9 cellular contexts compared by ENCODE assay signal in genomic region chr1:40784141-40784770, GRCh38. TPM values are rescaled to one million over a fixed set of nuclear protein-coding genes. Genes with fewer than 3 reads are reported as not detected.
A peak's percentile ranks its signal among the peaks of the same experiment; 100 is the strongest.
DNase-seq lines count a peak whose midpoint lies in the region; ATAC-seq and TF ChIP-seq lines count a peak whose summit lies in the region.
"Had no signal": no experiment of that assay in that cellular context is flagged by ENCODE, and none has a peak within 500 bp of the region (broad histone marks: within the 10 kb centered on the region; RNA-seq: fewer than 3 reads in every experiment).

No MANE protein-coding gene starts in this region.

- H3K79me2 ChIP-seq in H9 (ENCODE audit: insufficient read depth, low read length) = no peaks in the 10 kb centered on the region

- no peak overlapping the region for H4K8ac ChIP-seq in H9 (replicated peaks; ENCODE audit: insufficient read length, low read depth, low read length)

- H3K9me3 Mint-ChIP-seq in H9 (no peaks in the 10 kb centered on the region), T-cell (no peaks in the 10 kb centered on the region), glutamatergic neuron (ENCODE audit: unreplicated experiment) (peaks cover 2% of the 10 kb centered on the region)

- POLR2A ChIA-PET in T-cell (lab: Charles Lee) = no interaction called here

- H3K36me3 Mint-ChIP-seq in H9 (ENCODE audit: insufficient read depth in 1 of 3, low read depth in 3 of 3) = no peaks in the 10 kb centered on the region; a peak in 1 of 7 replicates
- H3K36me3 Mint-ChIP-seq in T-cell = peaks cover 2% of the 10 kb centered on the region
- no peaks in the 10 kb centered on the region for H3K36me3 Mint-ChIP-seq in glutamatergic neuron (ENCODE audit: unreplicated experiment)

- H2BK12ac ChIP-seq in H9 (ENCODE audit: insufficient read length, low read depth, low read length) = no peak overlapping the region

- H3K56ac ChIP-seq in H9 (ENCODE audit: insufficient read length, low read depth, low read length) = no peak overlapping the region

- H3K23me2 ChIP-seq in H9 (ENCODE audit: insufficient read length, low read depth, low read length, poor library complexity, severe bottlenecking) = peaks cover 17% of the 10 kb centered on the region

- no peak overlapping the region for H3T11ph ChIP-seq in H9 (ENCODE audit: low read length)

- no peak overlapping the region for H3K4ac ChIP-seq in H9 (ENCODE audit: low read depth, low read length)

- no peaks in the 10 kb centered on the region for H3K9me3 ChIP-seq in H9 (ENCODE audit: control insufficient read depth, low read depth, low read length)
- no peaks in the 10 kb centered on the region for H3K9me3 ChIP-seq in skeletal muscle satellite cell (replicated peaks; ENCODE audit: low read length)

- H2BK5ac ChIP-seq in H9 (ENCODE audit: insufficient read length, low read length) = no peak overlapping the region

- H4K5ac ChIP-seq in H9 (ENCODE audit: insufficient read length, low read depth, low read length) = no peak overlapping the region

- H3K4me2 ChIP-seq in H9 (ENCODE audit: insufficient read depth, insufficient read length, low read length) = peak overlapping the region; percentile 43
- H3K4me2 ChIP-seq in skeletal muscle satellite cell (ENCODE audit: low read length) = peak overlapping the region; percentile 83

- no peak for DNase-seq in H9
- no peak for DNase-seq in T-cell
- DNase-seq in glutamatergic neuron = peak; percentile 55
- no peak for DNase-seq in superior temporal gyrus (ENCODE audit: extremely low spot score)
- DNase-seq in foreskin keratinocyte = no peak
- DNase-seq: NCI-H1694 treated with DMSO at 0.1 percent for 48 hours had no signal

- no peak overlapping the region for H2AFZ ChIP-seq in H9 (ENCODE audit: low read length)

- ATAC-seq in T-cell (replicated peaks in 1 of 4) (peak in 1 of 4 experiments; percentile 31), foreskin keratinocyte (no peak), GM21423 (IDR thresholded peaks at IDR 0.05; ENCODE audit: unreplicated experiment) (no peak), HG03095 (IDR thresholded peaks at IDR 0.05; ENCODE audit: unreplicated experiment) (no peak)

- peak overlapping the region; percentile 61 for H3K4me3 ChIP-seq in skeletal muscle satellite cell (ENCODE audit: low read length)

- H3K79me1 ChIP-seq in H9 (ENCODE audit: insufficient read depth, low read depth, low read length, poor library complexity, severe bottlenecking) = no peaks in the 10 kb centered on the region

- no peak overlapping the region for H2BK15ac ChIP-seq in H9 (ENCODE audit: low read depth, low read length)

- H3K27me3 ChIP-seq in H9 (ENCODE audit: insufficient read depth, low read length) (peaks cover 9% of the 10 kb centered on the region; the same call in 1 of the 2 replicates), skeletal muscle satellite cell (ENCODE audit: control insufficient read depth, insufficient read depth, low read length) (peaks cover 25% of the 10 kb centered on the region), foreskin keratinocyte (peaks cover 67% of the 10 kb centered on the region)

- H3K4me1 ChIP-seq in H9 (ENCODE audit: insufficient read depth, low read length) = no peaks in the 10 kb centered on the region
- peaks cover 14% of the 10 kb centered on the region for H3K4me1 ChIP-seq in skeletal muscle satellite cell (ENCODE audit: control insufficient read depth, insufficient read depth, low read length)
- no peaks in the 10 kb centered on the region for H3K4me1 ChIP-seq in foreskin keratinocyte

- H3K18ac ChIP-seq in H9 (ENCODE audit: insufficient read length, low read depth, low read length) = no peak overlapping the region

- no peak overlapping the region for H3K14ac ChIP-seq in H9 (ENCODE audit: insufficient read depth, low read length)

- H3K4me3 Mint-ChIP-seq in H9 = peak overlapping the region; percentile 71 to 88
- peak overlapping the region; percentile 62 to 84 (median 63) for H3K4me3 Mint-ChIP-seq in T-cell
- peak overlapping the region; percentile 82 for H3K4me3 Mint-ChIP-seq in glutamatergic neuron (ENCODE audit: unreplicated experiment)

- H2AK5ac ChIP-seq in H9 (ENCODE audit: insufficient read length, low read length) = no peak overlapping the region

- no peak overlapping the region for H2BK120ac ChIP-seq in H9 (ENCODE audit: low read depth, low read length, poor library complexity, severe bottlenecking)

- H4K20me1 ChIP-seq in H9 (ENCODE audit: control insufficient read depth, insufficient read depth, insufficient read length) = no peaks in the 10 kb centered on the region

- no peak overlapping the region for H3K27ac Mint-ChIP-seq in H9
- H3K27ac Mint-ChIP-seq in T-cell = no peak overlapping the region
- H3K27ac Mint-ChIP-seq in glutamatergic neuron (ENCODE audit: unreplicated experiment) = no peak overlapping the region

- no peak overlapping the region for H3K23ac ChIP-seq in H9 (ENCODE audit: insufficient read length, low read depth, low read length)

- no peaks in the 10 kb centered on the region for H3K36me3 ChIP-seq in skeletal muscle satellite cell (ENCODE audit: insufficient read depth, low read length)

- H3K27ac ChIP-seq in H9 (ENCODE audit: insufficient read length, low read depth, low read length) = no peak overlapping the region
- no peak overlapping the region for H3K27ac ChIP-seq in foreskin keratinocyte

- H4K91ac ChIP-seq in H9 (ENCODE audit: insufficient read length, low read depth, low read length) = no peak overlapping the region

- CTCF ChIA-PET in T-cell (lab: Charles Lee) = no interaction called here

- no peak overlapping the region for H2BK20ac ChIP-seq in H9 (ENCODE audit: low read depth, low read length, poor library complexity, severe bottlenecking)

- no CpG with 5 or more reads among the region's 63 CpGs for WGBS in H9 (ENCODE audit: extremely low coverage, insufficient read length, low lambda C conversion rate)

- no peak overlapping the region for H3K9ac ChIP-seq in H9 (ENCODE audit: extremely low read depth, insufficient read length, low read length)
- no peak overlapping the region for H3K9ac ChIP-seq in skeletal muscle satellite cell (ENCODE audit: low read depth, low read length)

- H3K27me3 Mint-ChIP-seq in H9 (ENCODE audit: low read depth) (peaks cover 65% of the 10 kb centered on the region), T-cell (peaks cover 16 to 44% of the 10 kb centered on the region in 2 donors), glutamatergic neuron (ENCODE audit: unreplicated experiment) (peaks cover 15% of the 10 kb centered on the region)

- peaks cover 11 to 28% of the 10 kb centered on the region in 2 experiments for H3K4me1 Mint-ChIP-seq in H9
- H3K4me1 Mint-ChIP-seq in T-cell = peaks cover 6 to 14% (median 8%) of the 10 kb centered on the region in 3 donors
- H3K4me1 Mint-ChIP-seq in glutamatergic neuron (ENCODE audit: low read depth, unreplicated experiment) = peaks cover 15% of the 10 kb centered on the region

- TF ChIP-seq CTCF in H9 (conservative IDR thresholded peaks at IDR 0.05) (no peak), glutamatergic neuron (IDR thresholded peaks at IDR 0.05; ENCODE audit: partially characterized antibody, unreplicated experiment) (no peak), foreskin keratinocyte (conservative IDR thresholded peaks at IDR 0.05) (no peak)

RNA-seq across cellular contexts. Expression of gene KCNQ4, which starts 0.7 kb away (rescaled TPM):
- total RNA-seq in H9 (2021) (1.4 TPM in 2 replicates), T-cell (under 1 TPM; 0.10 to 0.35 (median 0.26) TPM), glutamatergic neuron (ENCODE audit: unreplicated experiment) (0.76 TPM), foreskin keratinocyte (not detected in 2 replicates)
- 0.44 TPM in 1 of 2 replicates, not detected in the other for total RNA-seq in skeletal muscle satellite cell (2012; rRNA removed)
- polyA plus RNA-seq in foreskin keratinocyte = 0.03 TPM in 2 replicates
